22 cellular contexts compared by ENCODE assay signal in the genomic region with DNA sequence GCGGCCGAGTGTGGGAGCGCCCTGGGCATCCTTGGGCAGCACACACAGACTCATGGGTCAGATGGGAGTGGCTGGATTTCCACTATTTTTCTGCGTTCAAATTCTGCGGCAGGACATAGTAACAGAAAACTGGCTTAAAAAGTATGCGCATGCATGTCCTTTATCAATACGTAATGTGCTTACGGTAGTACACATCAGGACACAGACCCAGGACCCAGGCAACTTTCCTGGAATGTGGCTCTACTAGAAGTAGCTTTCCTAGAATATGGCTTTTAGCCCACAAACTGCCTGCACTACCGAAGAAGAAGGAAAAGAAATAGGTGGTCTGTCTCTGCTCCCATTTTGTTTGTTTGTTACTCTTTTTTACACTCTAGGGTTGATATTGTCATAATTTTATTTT. TPM values are rescaled to one million over a fixed set of nuclear protein-coding genes. Genes with fewer than 3 reads are reported as not detected.
DNase-seq lines count a peak whose midpoint lies in the region; ATAC-seq, FAIRE-seq and TF ChIP-seq lines count a peak whose summit lies in the region.
"Had no signal": no experiment of that assay in that cellular context is flagged by ENCODE, and none has a peak within 500 bp of the region (broad histone marks: within the 10 kb centered on the region; RNA-seq: fewer than 3 reads in every experiment).

No MANE protein-coding gene starts in this region.

- H2BK12ac ChIP-seq in trophoblast cell (ENCODE audit: low read length): no peak overlapping the region

- no peaks in the 10 kb centered on the region for H3K27me3 ChIP-seq in GM23338 (ENCODE audit: insufficient read depth)
- no peaks in the 10 kb centered on the region for H3K27me3 ChIP-seq in trophoblast cell (ENCODE audit: insufficient read depth, low read length)
- H3K27me3 ChIP-seq in heart left ventricle: no peaks in the 10 kb centered on the region
- no peaks in the 10 kb centered on the region for H3K27me3 ChIP-seq in CD4-positive, alpha-beta memory T cell (ENCODE audit: insufficient read depth, low read length)
- H3K27me3 ChIP-seq: BLaER1 treated with 17β-estradiol and CSF1 and Interleukin-3, amounts not matched to agents 10 nM and 100 nM had no signal

- H3K23ac ChIP-seq in trophoblast cell (ENCODE audit: low read length): no peak overlapping the region

- H3F3A ChIP-seq in GM23338 (replicated peaks; ENCODE audit: low read depth): no peaks in the 10 kb centered on the region

- ATAC-seq in A549: no peak
- no peak for ATAC-seq in GM23338
- ATAC-seq in heart left ventricle: no peak

- no peak for FAIRE-seq in A549 (lab: Jason Lieb, UNC)
- FAIRE-seq: A204.1, D721Med, G401.6, GM12891, GM19239 had no signal

- CTCF ChIA-PET in A549 (lab: Yijun Ruan, JAX): no interaction called here
- CTCF ChIA-PET in CD4-positive, alpha-beta memory T cell (lab: Charles Lee; ENCODE audit: partially characterized antibody): no interaction called here

- TF ChIP-seq EP300 in A549 (IDR thresholded peaks at IDR 0.05): no peak

- POLR2A ChIA-PET in A549 (lab: Yijun Ruan, JAX): no interaction called here
- POLR2A ChIA-PET in CD4-positive, alpha-beta memory T cell (lab: Charles Lee; ENCODE audit: partially characterized antibody): no interaction called here

- no peak overlapping the region for H3K18ac ChIP-seq in trophoblast cell (ENCODE audit: low read length)

- no peak overlapping the region for H3K9ac ChIP-seq in trophoblast cell (ENCODE audit: low read length)
- H3K9ac ChIP-seq: BLaER1 treated with 17β-estradiol and CSF1 and Interleukin-3, amounts not matched to agents 10 nM and 100 nM had no signal

- H3K9me3 ChIP-seq in A549 (0 out of 3 replicates have a peak, but pooled peaks cover 2% of the 10 kb centered on the region), trophoblast cell (ENCODE audit: insufficient read depth, low read depth, low read length) (no peaks in the 10 kb centered on the region), heart left ventricle (no peaks in the 10 kb centered on the region)
- H3K9me3 ChIP-seq in CD4-positive, alpha-beta memory T cell (ENCODE audit: control insufficient read depth in 1 of 2, low read length in 2 of 2): no peaks in the 10 kb centered on the region

- no peak overlapping the region for H3K4me3 Mint-ChIP-seq in GM23338
- H3K4me3 Mint-ChIP-seq in CD4-positive, alpha-beta memory T cell: no peak overlapping the region
- H3K4me3 Mint-ChIP-seq: B cell; CD4-positive, alpha-beta T cell; CD8-positive, alpha-beta memory T cell had no signal

- H2BK5ac ChIP-seq in trophoblast cell (ENCODE audit: low read depth, low read length, poor library complexity): no peak overlapping the region

- H3K27ac ChIP-seq in A549 (peak overlapping the region; percentile 29 to 60; a peak in 2 of 6 replicates), GM23338 (ENCODE audit: low read depth) (no peak overlapping the region), trophoblast cell (ENCODE audit: low read depth, low read length) (no peak overlapping the region), heart left ventricle (no peak overlapping the region)
- no peak overlapping the region for H3K27ac ChIP-seq in CD4-positive, alpha-beta memory T cell (ENCODE audit: low read depth, low read length)
- H3K27ac ChIP-seq: BLaER1 treated with 17β-estradiol and CSF1 and Interleukin-3, amounts not matched to agents 10 nM and 100 nM; C4-2B had no signal

- no peaks in the 10 kb centered on the region for H3K4me1 Mint-ChIP-seq in GM23338
- no peaks in the 10 kb centered on the region for H3K4me1 Mint-ChIP-seq in CD4-positive, alpha-beta memory T cell
- H3K4me1 Mint-ChIP-seq: B cell; CD8-positive, alpha-beta memory T cell had no signal

- 90% methylated on average over 9 of the region's 9 CpGs for WGBS in A549 (ENCODE audit: missing lambda C conversion rate)
- no CpG with 5 or more reads among the region's 9 CpGs for whole genome bisulfite sequencing in trophoblast cell (ENCODE audit: extremely low coverage, insufficient coverage, insufficient read length)
- 91 to 94% (median 91%) methylated on average over 9 of the region's 9 CpGs for WGBS in heart left ventricle, 4 donors

- H3K36me3 ChIP-seq in GM23338 (ENCODE audit: insufficient read depth) (no peaks in the 10 kb centered on the region), trophoblast cell (ENCODE audit: control insufficient read depth in 1 of 2, insufficient read depth in 2 of 2, low read length in 2 of 2) (no peaks in the 10 kb centered on the region), heart left ventricle (no peaks in the 10 kb centered on the region)
- no peaks in the 10 kb centered on the region for H3K36me3 ChIP-seq in CD4-positive, alpha-beta memory T cell (ENCODE audit: insufficient read depth, low read length)
- H3K36me3 ChIP-seq: BLaER1 treated with 17β-estradiol and CSF1 and Interleukin-3, amounts not matched to agents 10 nM and 100 nM had no signal

- no peak overlapping the region for H4K8ac ChIP-seq in trophoblast cell (ENCODE audit: low read depth, low read length)

- no peak overlapping the region for H4K12ac ChIP-seq in trophoblast cell (ENCODE audit: low read depth, low read length)

- H4K91ac ChIP-seq in trophoblast cell (ENCODE audit: low read depth, low read length): no peak overlapping the region

- H2BK120ac ChIP-seq in trophoblast cell (ENCODE audit: insufficient read depth, low read length, poor library complexity): no peak overlapping the region

- no peak for TF ChIP-seq POLR2A in A549 (IDR thresholded peaks at IDR 0.05; ENCODE audit: low read length)
- TF ChIP-seq POLR2A in heart left ventricle (IDR thresholded peaks at IDR 0.05): no peak

- no peak overlapping the region for H2AK5ac ChIP-seq in trophoblast cell (ENCODE audit: low read length)

- TF ChIP-seq CTCF in A549 (IDR thresholded peaks at IDR 0.05) (no peak), GM23338 (conservative IDR thresholded peaks at IDR 0.05; ENCODE audit: low read depth in 2 of 2) (no peak), heart left ventricle (IDR thresholded peaks at IDR 0.05) (no peak)

- H4K20me1 ChIP-seq in GM23338 (replicated peaks; ENCODE audit: insufficient read depth): no peaks in the 10 kb centered on the region
- H4K20me1 ChIP-seq: BLaER1 treated with 17β-estradiol and CSF1 and Interleukin-3, amounts not matched to agents 10 nM and 100 nM had no signal

- no peak for DNase-seq in A549 (ENCODE audit: low read depth in 1 of 2, low spot score in 1 of 2)
- no peak for DNase-seq in GM23338 (ENCODE audit: low spot score)
- peak; percentile 21 for DNase-seq in OCI-M1 (lab: John Stamatoyannopoulos, UW)
- DNase-seq in trophoblast cell: peak; percentile 3 to 59
- no peak for DNase-seq in heart left ventricle
- DNase-seq in CD4-positive, alpha-beta memory T cell: no peak
- DNase-seq in D341Med (ENCODE audit: low spot score): no peak
- DNase-seq: 8988T; AML-193; CD4-positive, alpha-beta T cell; CD8-positive, alpha-beta memory T cell; COR-L47; DMS79 treated with DMSO at 0.1 percent for 48 hours; GF-D8 had no signal

- peak overlapping the region; percentile 38; the same call in 1 of the 2 replicates for H2AFZ ChIP-seq in GM23338
- no peak overlapping the region for H2AFZ ChIP-seq in trophoblast cell (ENCODE audit: insufficient read depth, low read length, poor library complexity)

- H3K27me3 Mint-ChIP-seq in GM23338 (ENCODE audit: insufficient read depth, low read depth, poor library complexity): no peaks in the 10 kb centered on the region
- no peaks in the 10 kb centered on the region for H3K27me3 Mint-ChIP-seq in CD4-positive, alpha-beta memory T cell
- H3K27me3 Mint-ChIP-seq: CD4-positive, alpha-beta T cell had no signal

- no peak overlapping the region for H3K4me2 ChIP-seq in A549
- no peak overlapping the region for H3K4me2 ChIP-seq in GM23338
- H3K4me2 ChIP-seq in trophoblast cell (ENCODE audit: low read length): no peak overlapping the region
- H3K4me2 ChIP-seq: BLaER1 treated with 17β-estradiol and CSF1 and Interleukin-3, amounts not matched to agents 10 nM and 100 nM had no signal

- H3K27ac Mint-ChIP-seq in GM23338: no peak overlapping the region
- peak overlapping the region in 1 of 7 donors; percentile 13 for H3K27ac Mint-ChIP-seq in CD4-positive, alpha-beta memory T cell
- H3K27ac Mint-ChIP-seq: B cell; CD4-positive, alpha-beta T cell had no signal

- no peak for TF ChIP-seq RAD21 in A549 (conservative IDR thresholded peaks at IDR 0.05 in 1 of 2, IDR thresholded peaks at IDR 0.05 in 1 of 2)

- no peaks in the 10 kb centered on the region for H3K79me1 ChIP-seq in trophoblast cell (ENCODE audit: low read length)

- no peaks in the 10 kb centered on the region for H3K9me2 ChIP-seq in GM23338 (ENCODE audit: insufficient read depth)

- no peak overlapping the region for H3K14ac ChIP-seq in trophoblast cell (ENCODE audit: low read length)

- H3K9me3 Mint-ChIP-seq in GM23338: peaks cover 4% of the 10 kb centered on the region
- H3K9me3 Mint-ChIP-seq in CD4-positive, alpha-beta memory T cell: no peaks in the 10 kb centered on the region
- H3K9me3 Mint-ChIP-seq: CD4-positive, alpha-beta T cell had no signal

- H3K79me2 ChIP-seq in GM23338 (replicated peaks; ENCODE audit: insufficient read depth) (no peaks in the 10 kb centered on the region), trophoblast cell (ENCODE audit: control insufficient read depth, insufficient read depth, low read length, poor library complexity) (no peaks in the 10 kb centered on the region)

- H3K4ac ChIP-seq in trophoblast cell (ENCODE audit: low read depth, low read length): no peak overlapping the region

- no peaks in the 10 kb centered on the region for H3K36me3 Mint-ChIP-seq in GM23338 (ENCODE audit: low read depth)
- no peaks in the 10 kb centered on the region for H3K36me3 Mint-ChIP-seq in CD4-positive, alpha-beta memory T cell
- H3K36me3 Mint-ChIP-seq: CD8-positive, alpha-beta memory T cell had no signal

- H3K4me3 ChIP-seq in A549 (no peak overlapping the region), GM23338 (no peak overlapping the region), trophoblast cell (ENCODE audit: low read depth, low read length) (no peak overlapping the region), heart left ventricle (no peak overlapping the region)
- no peak overlapping the region for H3K4me3 ChIP-seq in CD4-positive, alpha-beta memory T cell (ENCODE audit: low read length in 2 of 2)
- H3K4me3 ChIP-seq: BLaER1 treated with 17β-estradiol and CSF1 and Interleukin-3, amounts not matched to agents 10 nM and 100 nM had no signal

- H3K4me1 ChIP-seq in A549: peaks cover 13% of the 10 kb centered on the region
- H3K4me1 ChIP-seq in GM23338 (ENCODE audit: insufficient read depth): no peaks in the 10 kb centered on the region
- H3K4me1 ChIP-seq in trophoblast cell (ENCODE audit: control insufficient read depth in 1 of 2, insufficient read depth in 2 of 2, low read length in 2 of 2): no peaks in the 10 kb centered on the region
- H3K4me1 ChIP-seq in heart left ventricle: peaks cover 0 to 22% (median 7%) of the 10 kb centered on the region in 12 donors
- H3K4me1 ChIP-seq in CD4-positive, alpha-beta memory T cell (ENCODE audit: insufficient read depth, low read length): no peaks in the 10 kb centered on the region

- intact Hi-C loops in heart left ventricle (cut with DNase I): loop anchor here in 1 of 10 donors (5.0 kb wide), 1 partner anchor 76 kb away; no protein-coding TSS in a partner anchor
- intact Hi-C loops in CD4-positive, alpha-beta memory T cell (cut with micrococcal nuclease): no loop called here

RNA-seq across cellular contexts. Expression of gene SHLD1, which starts 43.4 kb away (rescaled TPM):
- 17.4 and 18.4 TPM in 2 replicates for polyA plus RNA-seq in A549 (2011; rRNA removed)
- 5.6 TPM in 2 replicates for polyA plus RNA-seq in A549 (2012; cell fraction: cytosol; rRNA removed)
- 2.2 and 3.3 TPM in 2 replicates for polyA plus RNA-seq in A549 (2012; cell fraction: nucleus; rRNA removed)
- polyA plus RNA-seq in A549 (2017; fragmentation: RNase III; extraction: RNeasy Plus Mini Kit Qiagen cat#74134 plus additional on column Dnase treatment): 6.1 to 7.3 TPM (median 6.5 TPM) in 3 replicates
- 7.9 and 8.9 TPM in 2 replicates for polyA minus RNA-seq in A549 (2011; rRNA and poly(A)+ RNA removed)
- total RNA-seq in GM23338 (2014; rRNA removed; shearing (Covaris generic)): 1.4 and 5.2 TPM in 2 replicates
- polyA plus RNA-seq in GM23338 (2016; fragmentation: Nextera tagmentation; extraction: Ambion mirVana): 15.0 and 15.1 TPM in 2 replicates
- polyA plus RNA-seq in trophoblast cell (2013): 2.4 and 2.6 TPM in 2 replicates
- 1 to 10 TPM in 8 of 9 donors, under 1 TPM in 1; 0.94 to 7.1 (median 4.5) TPM for total RNA-seq in heart left ventricle
- 1 to 10 TPM; 6.1 to 6.6 TPM for polyA plus RNA-seq in heart left ventricle
- total RNA-seq in CD4-positive, alpha-beta memory T cell: 10 to 100 TPM; 13.6 to 16.3 TPM
- 10 to 100 TPM; 20.2 to 22.0 TPM for polyA plus RNA-seq in CD4-positive, alpha-beta memory T cell

Comparison
In these comparisons a context has a peak if more than half of its experiments do, and no peak if none do; other contexts are left out.
1. DNase-seq: peak in OCI-M1 (single experiment) and trophoblast cell (2 of 2); none in A549 (0 of 2), GM23338 (single experiment), heart left ventricle (0 of 5), CD4-positive, alpha-beta memory T cell (0 of 5) and D341Med (single experiment).
2. H3K27ac ChIP-seq: peak in A549 (2 of 2); none in GM23338 (single experiment), trophoblast cell (single experiment), heart left ventricle (0 of 12) and CD4-positive, alpha-beta memory T cell (single experiment).